ENCODE assay signal across 8 cellular contexts in genomic region chr1:224340711-224341384, GRCh38. TPM values are rescaled to one million over a fixed set of nuclear protein-coding genes. Genes with fewer than 3 reads are reported as not detected.
DNase-seq lines count a peak whose midpoint lies in the region; ATAC-seq, FAIRE-seq and TF ChIP-seq lines count a peak whose summit lies in the region.

No MANE protein-coding gene starts in this region.

- peaks cover 3% of the 10 kb centered on the region for H3K4me1 Mint-ChIP-seq in activated CD4-positive, alpha-beta memory T cell treated with anti-CD3 and anti-CD28 coated beads for 36 hours (ENCODE audit: low read depth)

- intact Hi-C loops in activated CD4-positive, alpha-beta memory T cell treated with anti-CD3 and anti-CD28 coated beads for 36 hours (cut with micrococcal nuclease) = no loop called here

- H3K9me3 ChIP-seq in neuron (ENCODE audit: low read length) = peaks cover 2% of the 10 kb centered on the region

- no peak for FAIRE-seq in urothelium cell line (lab: Jason Lieb, UNC)

- H3K27me3 Mint-ChIP-seq in activated CD4-positive, alpha-beta memory T cell treated with anti-CD3 and anti-CD28 coated beads for 36 hours = no peaks in the 10 kb centered on the region

- H3K36me3 ChIP-seq in neuron (ENCODE audit: insufficient read depth, low read length) = no peaks in the 10 kb centered on the region

- POLR2A ChIA-PET in activated CD4-positive, alpha-beta memory T cell treated with anti-CD3 and anti-CD28 coated beads for 36 hours (lab: Charles Lee) = no interaction called here

- peaks cover 29% of the 10 kb centered on the region for H3K9me3 Mint-ChIP-seq in activated CD4-positive, alpha-beta memory T cell treated with anti-CD3 and anti-CD28 coated beads for 36 hours

- TF ChIP-seq POLR2A in GM18505 (IDR thresholded peaks at IDR 0.05; ENCODE audit: borderline replicate concordance, extremely low read depth, insufficient read depth, insufficient read length) = no peak

- peak overlapping the region; percentile 28 for H2AFZ ChIP-seq in neuron (ENCODE audit: low read depth, low read length)

- DNase-seq in activated CD4-positive, alpha-beta memory T cell treated with anti-CD3 and anti-CD28 coated beads for 36 hours = peak; percentile 55
- no peak for DNase-seq in NCI-H1417 treated with DMSO at 0.1 percent for 48 hours (lab: John Stamatoyannopoulos, UW)
- no peak for DNase-seq in urothelium cell line (ENCODE audit: low spot score)

- H3K4me3 Mint-ChIP-seq in activated CD4-positive, alpha-beta memory T cell treated with anti-CD3 and anti-CD28 coated beads for 36 hours = peak overlapping the region; percentile 68

- ATAC-seq in GM18505 (IDR thresholded peaks at IDR 0.05; ENCODE audit: unreplicated experiment) = peak; percentile 83
- peak; percentile 48 for ATAC-seq in HG03097 (IDR thresholded peaks at IDR 0.05; ENCODE audit: low FRiP score, unreplicated experiment)
- peak; percentile 62 for ATAC-seq in esophagus mucosa
- no peak for ATAC-seq in HG03280 (IDR thresholded peaks at IDR 0.05; ENCODE audit: unreplicated experiment)

- no peaks in the 10 kb centered on the region for H3K4me1 ChIP-seq in neuron (ENCODE audit: insufficient read depth, low read length)

- no peak overlapping the region for H3K27ac Mint-ChIP-seq in activated CD4-positive, alpha-beta memory T cell treated with anti-CD3 and anti-CD28 coated beads for 36 hours

- no peaks in the 10 kb centered on the region for H3K27me3 ChIP-seq in neuron (ENCODE audit: insufficient read depth, low read length)

- no peak overlapping the region for H3K4me3 ChIP-seq in neuron (ENCODE audit: low read length)

- peaks cover 7% of the 10 kb centered on the region for H3K36me3 Mint-ChIP-seq in activated CD4-positive, alpha-beta memory T cell treated with anti-CD3 and anti-CD28 coated beads for 36 hours

- CTCF ChIA-PET in activated CD4-positive, alpha-beta memory T cell treated with anti-CD3 and anti-CD28 coated beads for 36 hours (lab: Charles Lee) = interaction anchor here (0.6 kb wide), 1 partner anchor 171 kb away, joined by 3 read pairs; no protein-coding TSS in a partner anchor

RNA-seq across cellular contexts. Expression of gene NVL, which starts 10.9 kb away (rescaled TPM):
- total RNA-seq in activated CD4-positive, alpha-beta memory T cell treated with anti-CD3 and anti-CD28 coated beads for 36 hours = 10 to 100 TPM; 32.5 to 38.0 TPM
- total RNA-seq in esophagus mucosa = 15.7 TPM

RNA-seq across cellular contexts. Expression of gene CNIH4, which starts 15.8 kb away (rescaled TPM):
- total RNA-seq in activated CD4-positive, alpha-beta memory T cell treated with anti-CD3 and anti-CD28 coated beads for 36 hours = 10 to 100 TPM; 48.3 to 51.6 TPM
- total RNA-seq in esophagus mucosa = 59.4 TPM
